9 cellular contexts compared by ENCODE assay signal in the genomic region with DNA sequence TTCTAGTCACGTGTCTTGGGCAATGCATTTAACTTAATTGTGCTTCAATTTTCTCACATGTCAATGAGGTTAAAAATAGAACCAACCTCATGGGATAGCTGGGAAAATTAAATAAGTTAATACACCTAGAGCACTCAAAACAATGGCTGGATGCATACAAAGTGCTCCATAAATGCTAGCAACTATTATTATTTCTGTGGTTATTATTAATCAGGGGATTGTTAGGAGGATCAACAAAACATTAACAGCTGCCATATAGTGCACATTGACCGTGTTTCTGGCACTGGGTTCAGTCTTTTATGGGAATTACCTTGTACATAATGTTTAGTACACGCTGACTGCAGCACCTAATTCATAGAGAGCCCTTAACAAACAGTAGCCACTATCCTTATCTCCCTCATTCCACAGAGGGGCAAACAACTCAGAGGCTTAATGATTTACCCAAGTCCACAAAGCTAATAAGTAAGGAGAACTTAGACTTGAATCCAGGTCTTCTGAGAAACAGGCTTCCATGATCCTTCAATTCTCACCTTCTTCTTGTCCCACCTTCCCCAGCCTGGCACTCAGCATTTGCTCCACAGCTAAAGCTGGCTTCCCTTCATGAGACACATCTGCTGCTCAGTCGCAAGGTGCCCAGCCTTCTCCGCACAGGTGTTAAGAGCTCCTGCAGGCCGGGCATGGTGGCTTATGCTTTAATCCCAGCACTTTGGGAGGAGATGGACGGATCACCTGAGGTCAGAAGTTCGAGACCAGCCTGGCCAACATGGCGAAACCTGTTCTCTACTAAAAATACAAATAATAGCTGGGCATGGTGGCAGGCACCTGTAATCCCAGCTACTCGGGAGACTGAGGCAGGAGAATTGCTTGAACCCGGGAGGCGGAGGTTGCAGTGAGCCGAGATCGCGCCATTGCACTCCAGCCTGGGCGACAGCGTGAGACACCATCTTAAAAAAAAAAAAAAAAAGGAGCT.
DNase-seq lines count a peak whose midpoint lies in the region; ATAC-seq, FAIRE-seq and TF ChIP-seq lines count a peak whose summit lies in the region.
"Had no signal": no experiment of that assay in that cellular context is flagged by ENCODE, and none has a peak within 500 bp of the region (broad histone marks: within the 10 kb centered on the region; RNA-seq: fewer than 3 reads in every experiment).

No MANE protein-coding gene starts in this region.

- peaks cover 23% of the 10 kb centered on the region for H3F3A ChIP-seq in smooth muscle cell (ENCODE audit: low read depth)

- no peaks in the 10 kb centered on the region for H3K79me2 ChIP-seq in smooth muscle cell (ENCODE audit: low read depth)

- H3K9me3 ChIP-seq in Peyer's patch (no peaks in the 10 kb centered on the region), smooth muscle cell (replicated peaks; ENCODE audit: low read depth) (no peaks in the 10 kb centered on the region)

- H3K27me3 ChIP-seq in Peyer's patch: no peaks in the 10 kb centered on the region
- no peaks in the 10 kb centered on the region for H3K27me3 ChIP-seq in smooth muscle cell (ENCODE audit: low read depth)

- peak overlapping the region; percentile 75 for H3K4me2 ChIP-seq in smooth muscle cell

- peak; percentile 9 for FAIRE-seq in islet of Langerhans (lab: Jason Lieb, UNC)

- WGBS in smooth muscle cell (ENCODE audit: low lambda C conversion rate): 85% methylated on average over 17 of the region's 17 CpGs

- H3K27ac ChIP-seq in Peyer's patch (peak overlapping the region; percentile 32 to 81 (median 54)), smooth muscle cell (ENCODE audit: low read depth) (peak overlapping the region; percentile 100)

- peak overlapping the region; percentile 95 for H3K9ac ChIP-seq in smooth muscle cell (ENCODE audit: low read depth)

- no peaks in the 10 kb centered on the region for H3K36me3 ChIP-seq in Peyer's patch
- no peaks in the 10 kb centered on the region for H3K36me3 ChIP-seq in smooth muscle cell (ENCODE audit: low read depth)

- TF ChIP-seq CTCF in Peyer's patch (IDR thresholded peaks at IDR 0.05): no peak
- TF ChIP-seq CTCF in smooth muscle cell (IDR thresholded peaks at IDR 0.05; ENCODE audit: borderline replicate concordance, insufficient read depth, poor library complexity, severe bottlenecking): no peak

- TF ChIP-seq POLR2A in Peyer's patch (IDR thresholded peaks at IDR 0.05): no peak

- peaks cover 0 to 22% (median 9%) of the 10 kb centered on the region in 4 donors for H3K4me1 ChIP-seq in Peyer's patch
- peaks cover 16% of the 10 kb centered on the region for H3K4me1 ChIP-seq in smooth muscle cell (ENCODE audit: low read depth)

- DNase-seq in HT-29 (ENCODE audit: low spot score) (peak; percentile 49), Peyer's patch (no peak), smooth muscle cell (lab: John Stamatoyannopoulos, UW; ENCODE audit: unreplicated experiment) (no peak), hypothalamus (lab: John Stamatoyannopoulos, UW) (no peak)
- no peak for DNase-seq in central memory CD4-positive, alpha-beta T cell
- DNase-seq: activated CD8-positive, alpha-beta memory T cell treated with anti-CD3 and anti-CD28 coated beads, Interleukin-2, amount 50 U/mL, for 48 hours had no signal

- no peaks in the 10 kb centered on the region for H4K20me1 ChIP-seq in smooth muscle cell (ENCODE audit: low read depth)

- H3K4me3 ChIP-seq in Peyer's patch (no peak overlapping the region), smooth muscle cell (no peak overlapping the region)

- ATAC-seq in HG03159 (IDR thresholded peaks at IDR 0.05; ENCODE audit: unreplicated experiment): no peak
- no peak for ATAC-seq in GM18511 (IDR thresholded peaks at IDR 0.05; ENCODE audit: unreplicated experiment)

- H2AFZ ChIP-seq in smooth muscle cell (ENCODE audit: low read depth): peak overlapping the region; percentile 6
